ENCODE assay signal across 24 cellular contexts in genomic region chr14:98062083-98062482, GRCh38.
DNase-seq lines count a peak whose midpoint lies in the region; ATAC-seq and TF ChIP-seq lines count a peak whose summit lies in the region.
"Had no signal": no experiment of that assay in that cellular context is flagged by ENCODE, and none has a peak within 500 bp of the region (broad histone marks: within the 10 kb centered on the region; RNA-seq: fewer than 3 reads in every experiment).

No MANE protein-coding gene starts in this region.

- in situ Hi-C loops in gastrocnemius medialis (cut with MboI; ENCODE audit: low sequenced_read_pairs in 4 of 4), result no loop called here

- no peaks in the 10 kb centered on the region for H3K36me3 ChIP-seq in esophagus muscularis mucosa
- no peaks in the 10 kb centered on the region for H3K36me3 ChIP-seq in left lung
- H3K36me3 ChIP-seq in gastrocnemius medialis, result no peaks in the 10 kb centered on the region
- no peaks in the 10 kb centered on the region for H3K36me3 ChIP-seq in esophagus squamous epithelium
- H3K36me3 ChIP-seq: BE2C, BLaER1 had no signal

- 82% methylated on average over 10 of the region's 10 CpGs for WGBS in esophagus muscularis mucosa
- 83 to 89% methylated on average over 10 of the region's 10 CpGs for WGBS in esophagus squamous epithelium, 2 donors

- no peaks in the 10 kb centered on the region for H3K4me1 ChIP-seq in esophagus muscularis mucosa
- H3K4me1 ChIP-seq in left lung, result no peaks in the 10 kb centered on the region
- no peaks in the 10 kb centered on the region for H3K4me1 ChIP-seq in gastrocnemius medialis
- H3K4me1 ChIP-seq in esophagus squamous epithelium, result no peaks in the 10 kb centered on the region
- H3K4me1 ChIP-seq: BE2C, BLaER1 had no signal

- H3K9me3 ChIP-seq in esophagus muscularis mucosa (no peaks in the 10 kb centered on the region), left lung (no peaks in the 10 kb centered on the region), gastrocnemius medialis (no peaks in the 10 kb centered on the region), esophagus squamous epithelium (no peaks in the 10 kb centered on the region)
- H3K9me3 ChIP-seq: BE2C had no signal

- intact Hi-C loops in esophagus muscularis mucosa (cut with DNase I) (no loop called here), left colon (cut with DNase I, micrococcal nuclease) (no loop called here), left lung (cut with DNase I) (no loop called here), gastrocnemius medialis (cut with DNase I; ENCODE audit: low total_unique reads) (no loop called here), esophagus squamous epithelium (cut with DNase I) (no loop called here)

- no peak for TF ChIP-seq CTCF in esophagus muscularis mucosa (IDR thresholded peaks at IDR 0.05)
- TF ChIP-seq CTCF in left lung (IDR thresholded peaks at IDR 0.05), result no peak
- no peak for TF ChIP-seq CTCF in omental fat pad (IDR thresholded peaks at IDR 0.05)
- no peak for TF ChIP-seq CTCF in gastrocnemius medialis (IDR thresholded peaks at IDR 0.05 in 4 of 5, conservative IDR thresholded peaks at IDR 0.05 in 1 of 5)
- TF ChIP-seq CTCF in esophagus squamous epithelium (IDR thresholded peaks at IDR 0.05), result no peak

- TF ChIP-seq POLR2A in esophagus muscularis mucosa (IDR thresholded peaks at IDR 0.05; ENCODE audit: low read depth) (no peak), gastrocnemius medialis (IDR thresholded peaks at IDR 0.05) (no peak), esophagus squamous epithelium (IDR thresholded peaks at IDR 0.05) (no peak)

- H3K27me3 ChIP-seq in esophagus muscularis mucosa, result no peaks in the 10 kb centered on the region
- H3K27me3 ChIP-seq in left lung, result no peaks in the 10 kb centered on the region
- no peaks in the 10 kb centered on the region for H3K27me3 ChIP-seq in gastrocnemius medialis
- H3K27me3 ChIP-seq in esophagus squamous epithelium, result no peaks in the 10 kb centered on the region
- H3K27me3 ChIP-seq: BE2C, BLaER1 had no signal

- ATAC-seq in left colon (peak; percentile 80), left lung (peak; percentile 17), omental fat pad (ENCODE audit: low FRiP score) (no peak), gastrocnemius medialis (no peak)
- ATAC-seq: GM12878 had no signal

- H3K27ac ChIP-seq in esophagus muscularis mucosa (replicated peaks in 1 of 4) (no peak overlapping the region), left lung (no peak overlapping the region), gastrocnemius medialis (no peak overlapping the region), esophagus squamous epithelium (no peak overlapping the region)
- H3K27ac ChIP-seq: BLaER1 had no signal

- DNase-seq in esophagus muscularis mucosa (ENCODE audit: extremely low spot score), result peak; percentile 31
- DNase-seq in left colon, result no peak
- DNase-seq in left lung, result no peak
- no peak for DNase-seq in omental fat pad (ENCODE audit: low spot score)
- no peak for DNase-seq in GM19238 (ENCODE audit: insufficient read length, low spot score)
- no peak for DNase-seq in gastrocnemius medialis
- no peak for DNase-seq in esophagus squamous epithelium (lab: John Stamatoyannopoulos, UW)
- DNase-seq: 8988T; ACHN; BE2C; C1 segment of cervical spinal cord; CD4-positive, alpha-beta memory T cell; CD4-positive, CD25-positive, alpha-beta regulatory T cell; CD8-positive, alpha-beta memory T cell; COR-L47; DMS 273 treated with DMSO at 0.1 percent for 48 hours; DMS153; DMS53; DMS79; DND-41; EL; GDM1 had no signal

- H3K4me3 ChIP-seq in esophagus muscularis mucosa (no peak overlapping the region), left lung (no peak overlapping the region), gastrocnemius medialis (no peak overlapping the region), esophagus squamous epithelium (no peak overlapping the region)
- H3K4me3 ChIP-seq: BLaER1, GM12878 had no signal

- no peak for TF ChIP-seq EP300 in esophagus muscularis mucosa (IDR thresholded peaks at IDR 0.05)

Comparison
In these comparisons a context has a peak if more than half of its experiments do, and no peak if none do; other contexts are left out.
1. ATAC-seq: peak in left colon (single experiment) and left lung (single experiment); none in omental fat pad (single experiment) and gastrocnemius medialis (0 of 2).